ENCODE assay signal across 15 cellular contexts in genomic region chr12:98741229-98741614, GRCh38.
DNase-seq lines count a peak whose midpoint lies in the region; ATAC-seq and TF ChIP-seq lines count a peak whose summit lies in the region.
"Had no signal": no experiment of that assay in that cellular context is flagged by ENCODE, and none has a peak within 500 bp of the region (broad histone marks: within the 10 kb centered on the region; RNA-seq: fewer than 3 reads in every experiment).

No MANE protein-coding gene starts in this region.

- H3K4me1 Mint-ChIP-seq in activated T-cell treated with anti-CD3 and anti-CD28 coated beads, Interleukin-2, amount 50 U/mL, for 72 hours (ENCODE audit: low read depth): peaks cover 74% of the 10 kb centered on the region
- peaks cover 44% of the 10 kb centered on the region for H3K4me1 Mint-ChIP-seq in nephron

- H3K27ac Mint-ChIP-seq in activated T-cell treated with anti-CD3 and anti-CD28 coated beads, Interleukin-2, amount 50 U/mL, for 72 hours: peak overlapping the region; percentile 81
- H3K27ac Mint-ChIP-seq in nephron: peak overlapping the region in 2 of 3 experiments; percentile 37 to 77
- H3K27ac Mint-ChIP-seq: HFFc6, IgD-negative memory B cell, immature natural killer cell had no signal

- H3K36me3 ChIP-seq in sigmoid colon (peaks cover 0 to under 1% (median 0%) of the 10 kb centered on the region in 4 donors), uterus (no peaks in the 10 kb centered on the region)

- H3K27me3 Mint-ChIP-seq in activated T-cell treated with anti-CD3 and anti-CD28 coated beads, Interleukin-2, amount 50 U/mL, for 72 hours (ENCODE audit: low read depth): peaks cover 14% of the 10 kb centered on the region
- H3K27me3 Mint-ChIP-seq in nephron (ENCODE audit: low read depth): peaks cover 14% of the 10 kb centered on the region

- no peak overlapping the region for H3K4me3 ChIP-seq in sigmoid colon
- H3K4me3 ChIP-seq in uterus: no peak overlapping the region

- intact Hi-C loops in sigmoid colon (cut with DNase I): no loop called here
- intact Hi-C loops in uterus (cut with DNase I; ENCODE audit: low total_unique reads): no loop called here

- H3K9me3 Mint-ChIP-seq in activated T-cell treated with anti-CD3 and anti-CD28 coated beads, Interleukin-2, amount 50 U/mL, for 72 hours: no peaks in the 10 kb centered on the region
- H3K9me3 Mint-ChIP-seq in nephron: no peaks in the 10 kb centered on the region
- H3K9me3 Mint-ChIP-seq: immature natural killer cell, neural crest cell had no signal

- no peaks in the 10 kb centered on the region for H3K9me3 ChIP-seq in sigmoid colon
- no peaks in the 10 kb centered on the region for H3K9me3 ChIP-seq in uterus
- H3K9me3 ChIP-seq: SK-N-SH had no signal

- peak; percentile 31 to 49 for DNase-seq in stimulated activated CD4-positive, alpha-beta T cell treated with anti-CD3 and anti-CD28 coated beads, Interleukin-15, amount 100 ng/mL, for 48 hours (ENCODE audit: low read depth in 2 of 2)
- DNase-seq in stimulated activated CD4-positive, alpha-beta T cell treated with anti-CD3 and anti-CD28 coated beads, Interleukin-4, amount 100 ng/mL, for 4 hours: no peak
- peak; percentile 68 to 77 for DNase-seq in activated T-cell treated with anti-CD3 and anti-CD28 coated beads, Interleukin-2, amount 50 U/mL, for 72 hours
- DNase-seq in sigmoid colon (no peak), SHP77 (lab: John Stamatoyannopoulos, UW) (no peak), uterus (no peak)
- DNase-seq: HFFc6, immature natural killer cell, MV-4-11, NCI-H526 treated with DMSO at 0.1 percent for 48 hours, right cardiac atrium, SK-N-SH had no signal

- H3K27me3 ChIP-seq in sigmoid colon (no peaks in the 10 kb centered on the region), uterus (no peaks in the 10 kb centered on the region)

- H3K36me3 Mint-ChIP-seq in activated T-cell treated with anti-CD3 and anti-CD28 coated beads, Interleukin-2, amount 50 U/mL, for 72 hours (ENCODE audit: insufficient read depth in 2 of 2): peaks cover under 1 to 2% of the 10 kb centered on the region in 2 donors
- peaks cover 1% of the 10 kb centered on the region for H3K36me3 Mint-ChIP-seq in nephron (ENCODE audit: low read depth)

- TF ChIP-seq CTCF in nephron (IDR thresholded peaks at IDR 0.05; ENCODE audit: unreplicated experiment in 3 of 3) (no peak), sigmoid colon (IDR thresholded peaks at IDR 0.05) (no peak), uterus (IDR thresholded peaks at IDR 0.05) (no peak)

- no peak for TF ChIP-seq EP300 in sigmoid colon (IDR thresholded peaks at IDR 0.05)

- peaks cover 0 to 22% (median 14%) of the 10 kb centered on the region in 4 donors for H3K4me1 ChIP-seq in sigmoid colon
- no peaks in the 10 kb centered on the region for H3K4me1 ChIP-seq in uterus

- no peak overlapping the region for H3K27ac ChIP-seq in sigmoid colon
- no peak overlapping the region for H3K27ac ChIP-seq in uterus

- H3K4me3 Mint-ChIP-seq in activated T-cell treated with anti-CD3 and anti-CD28 coated beads, Interleukin-2, amount 50 U/mL, for 72 hours: peak overlapping the region; percentile 42 to 71
- peak overlapping the region in 1 of 3 experiments; percentile 18 for H3K4me3 Mint-ChIP-seq in nephron
- H3K4me3 Mint-ChIP-seq: HFFc6, IgD-negative memory B cell, immature natural killer cell, neural crest cell had no signal

- peak; percentile 79 to 82 for ATAC-seq in activated T-cell treated with anti-CD3 and anti-CD28 coated beads, Interleukin-2, amount 50 U/mL, for 72 hours (replicated peaks in 1 of 2)
- ATAC-seq: right cardiac atrium had no signal

- TF ChIP-seq POLR2A in sigmoid colon (IDR thresholded peaks at IDR 0.05) (no peak), uterus (IDR thresholded peaks at IDR 0.05) (no peak)

- 79 to 83% methylated on average over 3 of the region's 3 CpGs for WGBS in sigmoid colon, 2 donors

Comparison
In these comparisons a context has a peak if more than half of its experiments do, and no peak if none do; other contexts are left out.
1. DNase-seq: peak in stimulated activated CD4-positive, alpha-beta T cell treated with anti-CD3 and anti-CD28 coated beads, Interleukin-15, amount 100 ng/mL, for 48 hours (2 of 2) and activated T-cell treated with anti-CD3 and anti-CD28 coated beads, Interleukin-2, amount 50 U/mL, for 72 hours (2 of 2); none in stimulated activated CD4-positive, alpha-beta T cell treated with anti-CD3 and anti-CD28 coated beads, Interleukin-4, amount 100 ng/mL, for 4 hours (0 of 2), sigmoid colon (single experiment), SHP77 (0 of 2) and uterus (0 of 2).